In the genomic region with DNA sequence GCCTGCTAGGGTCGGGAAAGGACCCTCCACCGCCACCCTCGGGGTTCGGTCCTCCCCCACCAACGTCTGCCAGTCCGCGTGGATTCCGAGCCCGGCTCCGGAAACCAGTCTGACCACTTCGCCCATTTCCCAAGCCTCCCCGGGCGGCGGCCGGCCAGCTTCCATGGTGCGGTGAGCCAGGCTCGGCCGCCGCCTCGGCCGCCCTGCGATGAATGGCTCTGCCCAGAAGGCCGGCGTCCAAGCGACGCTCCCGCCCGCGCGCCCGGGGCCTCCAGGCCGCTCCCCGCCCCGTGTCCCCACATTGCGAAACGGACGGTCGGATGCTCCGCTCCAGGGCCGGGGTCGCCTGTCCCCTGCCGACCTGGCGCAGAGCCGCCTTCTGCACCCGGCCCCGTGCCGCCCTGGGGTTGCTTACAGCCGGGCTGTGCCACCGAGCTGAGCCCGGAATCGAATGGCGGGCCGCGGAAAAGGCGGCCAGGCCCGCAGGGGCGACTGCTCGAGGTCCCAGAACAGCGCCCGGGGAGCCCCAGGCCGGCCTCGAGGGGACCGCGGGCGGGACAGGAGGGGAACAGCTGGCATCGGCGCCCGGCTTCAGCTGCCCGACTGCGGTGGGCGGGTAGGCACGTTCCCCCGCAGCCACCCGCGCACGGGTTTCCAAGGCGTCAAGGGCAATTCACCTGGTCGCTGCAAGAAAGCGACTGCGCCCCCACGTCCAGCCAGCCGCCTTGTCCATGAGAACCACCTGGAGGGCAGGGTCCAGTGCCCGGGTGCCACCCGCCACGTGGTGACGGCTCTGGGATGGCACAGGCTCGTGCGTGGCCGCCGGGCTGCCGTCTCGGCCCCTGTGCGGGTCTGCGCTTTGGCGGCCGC, we compare ENCODE assay signal across 10 cellular contexts. TPM values are rescaled to one million over a fixed set of nuclear protein-coding genes. Genes with fewer than 3 reads are reported as not detected.
DNase-seq lines count a peak whose midpoint lies in the region; ATAC-seq and TF ChIP-seq lines count a peak whose summit lies in the region.
"Had no signal": no experiment of that assay in that cellular context is flagged by ENCODE, and none has a peak within 500 bp of the region (broad histone marks: within the 10 kb centered on the region; RNA-seq: fewer than 3 reads in every experiment).

No MANE protein-coding gene starts in this region.

- ATAC-seq in GM21825 (IDR thresholded peaks at IDR 0.05; ENCODE audit: unreplicated experiment): no peak

- peaks cover 54 to 72% (median 65%) of the 10 kb centered on the region in 3 donors for H3K27me3 ChIP-seq in sigmoid colon
- peaks cover 40% of the 10 kb centered on the region for H3K27me3 ChIP-seq in SJCRH30

- DNase-seq in ELF-1 (ENCODE audit: low read depth, low spot score) (peak; percentile 46), T47D (ENCODE audit: low read depth in 1 of 2, low spot score in 1 of 2) (peak; percentile 89 to 91), sigmoid colon (peak; percentile 69), NCI-H2171 (lab: John Stamatoyannopoulos, UW) (no peak), SJCRH30 (no peak)
- DNase-seq in activated CD4-positive, CD25-positive, alpha-beta regulatory T cell (lab: John Stamatoyannopoulos, UW): no peak
- DNase-seq: activated CD4-positive, alpha-beta T cell treated with anti-CD3 and anti-CD28 coated beads, Interleukin-2, amount 50 U/mL, for 48 hours; DMS 273 treated with DMSO at 0.1 percent for 48 hours had no signal

- H3K4me1 ChIP-seq in sigmoid colon: peaks cover 0 to 50% (median 48%) of the 10 kb centered on the region in 4 donors
- H3K4me1 ChIP-seq in SJCRH30: peaks cover 7% of the 10 kb centered on the region

- H3K36me3 ChIP-seq in sigmoid colon (no peaks in the 10 kb centered on the region), SJCRH30 (no peaks in the 10 kb centered on the region)

- in situ Hi-C loops in T47D (cut with HindIII; ENCODE audit: low pct_unique_long_range_greater_than_20kb, low sequenced_read_pairs): no loop called here

- no peak for TF ChIP-seq POLR2A in sigmoid colon (IDR thresholded peaks at IDR 0.05)

- H3K9me3 ChIP-seq in iPS-18c (ENCODE audit: control insufficient read depth, insufficient read depth, low read length): peaks cover 2% of the 10 kb centered on the region
- H3K9me3 ChIP-seq in sigmoid colon: no peaks in the 10 kb centered on the region
- H3K9me3 ChIP-seq in SJCRH30 (replicated peaks): no peaks in the 10 kb centered on the region; the same call in 1 of the 2 replicates

- H3K4me3 ChIP-seq in iPS-18c (ENCODE audit: insufficient read depth, low read depth, low read length) (peak overlapping the region; percentile 31), sigmoid colon (peak overlapping the region in 2 of 4 donors; percentile 22 to 27), SJCRH30 (no peak overlapping the region)

- no peak for TF ChIP-seq EP300 in sigmoid colon (IDR thresholded peaks at IDR 0.05)

- H3K27ac ChIP-seq in sigmoid colon (no peak overlapping the region), SJCRH30 (no peak overlapping the region)

- 3 to 5% methylated on average over 96 of the region's 96 CpGs for WGBS in sigmoid colon, 2 donors

- intact Hi-C loops in sigmoid colon (cut with DNase I): no loop called here

- TF ChIP-seq CTCF in sigmoid colon (IDR thresholded peaks at IDR 0.05): no peak

RNA-seq across cellular contexts. Expression of a gene that starts 18.3 kb away (rescaled TPM):
- total RNA-seq in sigmoid colon: 1 to 10 TPM in 2 of 4 donors, under 1 TPM in 2; 0.28 to 1.8 (median 1.2) TPM
- 1 to 10 TPM; 2.4 to 5.6 (median 4.9) TPM for polyA plus RNA-seq in sigmoid colon
- 8.2 and 11.3 TPM in 2 replicates for total RNA-seq in SJCRH30 (2014; rRNA removed; shearing (Covaris generic))

RNA-seq across cellular contexts. Expression of a gene that starts 24.0 kb away (rescaled TPM):
- 1 to 10 TPM; 6.1 to 9.8 (median 7.5) TPM for total RNA-seq in sigmoid colon
- 10 to 100 TPM in 1 of 3 donors, 1 to 10 TPM in 2; 3.5 to 14.2 (median 8.4) TPM for polyA plus RNA-seq in sigmoid colon
- 26.3 and 30.2 TPM in 2 replicates for total RNA-seq in SJCRH30 (2014; rRNA removed; shearing (Covaris generic))

RNA-seq across cellular contexts. Expression of a gene that starts 37.3 kb away (rescaled TPM):
- total RNA-seq in sigmoid colon: under 1 TPM in 3 of 4 donors, not detected in 1; 0.33 to 0.95 (median 0.36) TPM
- 1 to 10 TPM in 1 of 3 donors, under 1 TPM in 2; under 0.01 to 2.0 (median 0.23) TPM for polyA plus RNA-seq in sigmoid colon
- total RNA-seq in SJCRH30 (2014; rRNA removed; shearing (Covaris generic)): 88.0 and 90.0 TPM in 2 replicates

Comparison
In these comparisons a context has a peak if more than half of its experiments do, and no peak if none do; other contexts are left out.
1. DNase-seq: peak in ELF-1 (single experiment), T47D (2 of 2) and sigmoid colon (single experiment); none in NCI-H2171 (single experiment), SJCRH30 (0 of 2) and activated CD4-positive, CD25-positive, alpha-beta regulatory T cell (0 of 4).
2. RNA of a gene that starts 37.3 kb away (total RNA-seq): 88.0 to 90.0 TPM in SJCRH30; 0.33 to 0.95 TPM in sigmoid colon; every median in the first group is over 10 times any median in the second.